1 cellular context compared by ENCODE assay signal in the genomic region with DNA sequence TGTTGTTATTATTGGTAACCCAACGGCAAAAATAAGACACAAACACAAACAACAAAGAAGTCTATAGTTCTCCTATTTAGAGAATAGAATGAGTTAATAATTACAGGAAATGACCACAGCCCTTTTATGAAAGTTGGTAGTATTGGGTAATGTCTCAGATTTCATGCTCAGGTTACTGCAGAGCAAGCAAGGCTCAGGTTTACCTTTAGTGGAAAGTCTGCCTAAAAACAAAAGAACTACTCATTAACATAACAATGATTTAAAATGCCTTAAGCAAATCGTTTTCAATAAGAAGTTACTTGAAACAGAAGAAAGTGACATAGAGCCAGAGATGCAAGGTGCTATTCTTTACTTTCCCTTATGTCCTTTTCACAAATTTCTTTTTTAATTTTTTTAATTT.
TF ChIP-seq lines count a peak whose summit lies in the region.

No MANE protein-coding gene starts in this region.

TF ChIP-seq in WTC11, 78 proteins besides CTCF, POLR2A, EP300 and RAD21 (continued from another document):
- TF ChIP-seq, protein P1, sequence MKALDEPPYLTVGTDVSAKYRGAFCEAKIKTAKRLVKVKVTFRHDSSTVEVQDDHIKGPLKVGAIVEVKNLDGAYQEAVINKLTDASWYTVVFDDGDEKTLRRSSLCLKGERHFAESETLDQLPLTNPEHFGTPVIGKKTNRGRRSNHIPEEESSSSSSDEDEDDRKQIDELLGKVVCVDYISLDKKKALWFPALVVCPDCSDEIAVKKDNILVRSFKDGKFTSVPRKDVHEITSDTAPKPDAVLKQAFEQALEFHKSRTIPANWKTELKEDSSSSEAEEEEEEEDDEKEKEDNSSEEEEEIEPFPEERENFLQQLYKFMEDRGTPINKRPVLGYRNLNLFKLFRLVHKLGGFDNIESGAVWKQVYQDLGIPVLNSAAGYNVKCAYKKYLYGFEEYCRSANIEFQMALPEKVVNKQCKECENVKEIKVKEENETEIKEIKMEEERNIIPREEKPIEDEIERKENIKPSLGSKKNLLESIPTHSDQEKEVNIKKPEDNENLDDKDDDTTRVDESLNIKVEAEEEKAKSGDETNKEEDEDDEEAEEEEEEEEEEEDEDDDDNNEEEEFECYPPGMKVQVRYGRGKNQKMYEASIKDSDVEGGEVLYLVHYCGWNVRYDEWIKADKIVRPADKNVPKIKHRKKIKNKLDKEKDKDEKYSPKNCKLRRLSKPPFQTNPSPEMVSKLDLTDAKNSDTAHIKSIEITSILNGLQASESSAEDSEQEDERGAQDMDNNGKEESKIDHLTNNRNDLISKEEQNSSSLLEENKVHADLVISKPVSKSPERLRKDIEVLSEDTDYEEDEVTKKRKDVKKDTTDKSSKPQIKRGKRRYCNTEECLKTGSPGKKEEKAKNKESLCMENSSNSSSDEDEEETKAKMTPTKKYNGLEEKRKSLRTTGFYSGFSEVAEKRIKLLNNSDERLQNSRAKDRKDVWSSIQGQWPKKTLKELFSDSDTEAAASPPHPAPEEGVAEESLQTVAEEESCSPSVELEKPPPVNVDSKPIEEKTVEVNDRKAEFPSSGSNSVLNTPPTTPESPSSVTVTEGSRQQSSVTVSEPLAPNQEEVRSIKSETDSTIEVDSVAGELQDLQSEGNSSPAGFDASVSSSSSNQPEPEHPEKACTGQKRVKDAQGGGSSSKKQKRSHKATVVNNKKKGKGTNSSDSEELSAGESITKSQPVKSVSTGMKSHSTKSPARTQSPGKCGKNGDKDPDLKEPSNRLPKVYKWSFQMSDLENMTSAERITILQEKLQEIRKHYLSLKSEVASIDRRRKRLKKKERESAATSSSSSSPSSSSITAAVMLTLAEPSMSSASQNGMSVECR (CRISPR knock-in tag; IDR thresholded peaks at IDR 0.05; ENCODE audit: borderline replicate concordance): no peak
- TF ChIP-seq ELF4 (CRISPR knock-in tag; IDR thresholded peaks at IDR 0.05; ENCODE audit: low read depth) (no peak), ZNF317 (CRISPR knock-in tag; IDR thresholded peaks at IDR 0.05; ENCODE audit: borderline replicate concordance, low read depth) (no peak), JUN (CRISPR knock-in tag; IDR thresholded peaks at IDR 0.05) (no peak), CREB1 (CRISPR knock-in tag; IDR thresholded peaks at IDR 0.05) (no peak), FOXK1 (CRISPR knock-in tag; IDR thresholded peaks at IDR 0.05) (no peak), TCF7 (CRISPR knock-in tag; IDR thresholded peaks at IDR 0.05; ENCODE audit: low read depth) (no peak)
- TF ChIP-seq, protein P2, sequence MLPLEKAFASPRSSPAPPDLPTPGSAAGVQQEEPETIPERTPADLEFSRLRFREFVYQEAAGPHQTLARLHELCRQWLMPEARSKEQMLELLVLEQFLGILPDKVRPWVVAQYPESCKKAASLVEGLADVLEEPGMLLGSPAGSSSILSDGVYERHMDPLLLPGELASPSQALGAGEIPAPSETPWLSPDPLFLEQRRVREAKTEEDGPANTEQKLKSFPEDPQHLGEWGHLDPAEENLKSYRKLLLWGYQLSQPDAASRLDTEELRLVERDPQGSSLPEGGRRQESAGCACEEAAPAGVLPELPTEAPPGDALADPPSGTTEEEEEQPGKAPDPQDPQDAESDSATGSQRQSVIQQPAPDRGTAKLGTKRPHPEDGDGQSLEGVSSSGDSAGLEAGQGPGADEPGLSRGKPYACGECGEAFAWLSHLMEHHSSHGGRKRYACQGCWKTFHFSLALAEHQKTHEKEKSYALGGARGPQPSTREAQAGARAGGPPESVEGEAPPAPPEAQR (CRISPR knock-in tag; IDR thresholded peaks at IDR 0.05): no peak
- TF ChIP-seq, protein P3, sequence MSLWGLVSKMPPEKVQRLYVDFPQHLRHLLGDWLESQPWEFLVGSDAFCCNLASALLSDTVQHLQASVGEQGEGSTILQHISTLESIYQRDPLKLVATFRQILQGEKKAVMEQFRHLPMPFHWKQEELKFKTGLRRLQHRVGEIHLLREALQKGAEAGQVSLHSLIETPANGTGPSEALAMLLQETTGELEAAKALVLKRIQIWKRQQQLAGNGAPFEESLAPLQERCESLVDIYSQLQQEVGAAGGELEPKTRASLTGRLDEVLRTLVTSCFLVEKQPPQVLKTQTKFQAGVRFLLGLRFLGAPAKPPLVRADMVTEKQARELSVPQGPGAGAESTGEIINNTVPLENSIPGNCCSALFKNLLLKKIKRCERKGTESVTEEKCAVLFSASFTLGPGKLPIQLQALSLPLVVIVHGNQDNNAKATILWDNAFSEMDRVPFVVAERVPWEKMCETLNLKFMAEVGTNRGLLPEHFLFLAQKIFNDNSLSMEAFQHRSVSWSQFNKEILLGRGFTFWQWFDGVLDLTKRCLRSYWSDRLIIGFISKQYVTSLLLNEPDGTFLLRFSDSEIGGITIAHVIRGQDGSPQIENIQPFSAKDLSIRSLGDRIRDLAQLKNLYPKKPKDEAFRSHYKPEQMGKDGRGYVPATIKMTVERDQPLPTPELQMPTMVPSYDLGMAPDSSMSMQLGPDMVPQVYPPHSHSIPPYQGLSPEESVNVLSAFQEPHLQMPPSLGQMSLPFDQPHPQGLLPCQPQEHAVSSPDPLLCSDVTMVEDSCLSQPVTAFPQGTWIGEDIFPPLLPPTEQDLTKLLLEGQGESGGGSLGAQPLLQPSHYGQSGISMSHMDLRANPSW (CRISPR knock-in tag; conservative IDR thresholded peaks at IDR 0.05; ENCODE audit: low read depth): no peak
- TF ChIP-seq, protein P4, sequence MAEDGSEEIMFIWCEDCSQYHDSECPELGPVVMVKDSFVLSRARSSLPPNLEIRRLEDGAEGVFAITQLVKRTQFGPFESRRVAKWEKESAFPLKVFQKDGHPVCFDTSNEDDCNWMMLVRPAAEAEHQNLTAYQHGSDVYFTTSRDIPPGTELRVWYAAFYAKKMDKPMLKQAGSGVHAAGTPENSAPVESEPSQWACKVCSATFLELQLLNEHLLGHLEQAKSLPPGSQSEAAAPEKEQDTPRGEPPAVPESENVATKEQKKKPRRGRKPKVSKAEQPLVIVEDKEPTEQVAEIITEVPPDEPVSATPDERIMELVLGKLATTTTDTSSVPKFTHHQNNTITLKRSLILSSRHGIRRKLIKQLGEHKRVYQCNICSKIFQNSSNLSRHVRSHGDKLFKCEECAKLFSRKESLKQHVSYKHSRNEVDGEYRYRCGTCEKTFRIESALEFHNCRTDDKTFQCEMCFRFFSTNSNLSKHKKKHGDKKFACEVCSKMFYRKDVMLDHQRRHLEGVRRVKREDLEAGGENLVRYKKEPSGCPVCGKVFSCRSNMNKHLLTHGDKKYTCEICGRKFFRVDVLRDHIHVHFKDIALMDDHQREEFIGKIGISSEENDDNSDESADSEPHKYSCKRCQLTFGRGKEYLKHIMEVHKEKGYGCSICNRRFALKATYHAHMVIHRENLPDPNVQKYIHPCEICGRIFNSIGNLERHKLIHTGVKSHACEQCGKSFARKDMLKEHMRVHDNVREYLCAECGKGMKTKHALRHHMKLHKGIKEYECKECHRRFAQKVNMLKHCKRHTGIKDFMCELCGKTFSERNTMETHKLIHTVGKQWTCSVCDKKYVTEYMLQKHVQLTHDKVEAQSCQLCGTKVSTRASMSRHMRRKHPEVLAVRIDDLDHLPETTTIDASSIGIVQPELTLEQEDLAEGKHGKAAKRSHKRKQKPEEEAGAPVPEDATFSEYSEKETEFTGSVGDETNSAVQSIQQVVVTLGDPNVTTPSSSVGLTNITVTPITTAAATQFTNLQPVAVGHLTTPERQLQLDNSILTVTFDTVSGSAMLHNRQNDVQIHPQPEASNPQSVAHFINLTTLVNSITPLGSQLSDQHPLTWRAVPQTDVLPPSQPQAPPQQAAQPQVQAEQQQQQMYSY (CRISPR knock-in tag; IDR thresholded peaks at IDR 0.05): no peak
